Comparison of ENCODE assay signal across 12 cellular contexts in genomic region chr19:8396185-8396562, GRCh38. TPM values are rescaled to one million over a fixed set of nuclear protein-coding genes. Genes with fewer than 3 reads are reported as not detected.
DNase-seq lines count a peak whose midpoint lies in the region; ATAC-seq lines count a peak whose summit lies in the region.
"Had no signal": no experiment of that assay in that cellular context is flagged by ENCODE, and none has a peak within 500 bp of the region (broad histone marks: within the 10 kb centered on the region; RNA-seq: fewer than 3 reads in every experiment).

No MANE protein-coding gene starts in this region.

- H3K27ac ChIP-seq in layer of hippocampus (ENCODE audit: low read depth, low read length) = peak overlapping the region; percentile 66

- H3K9me3 Mint-ChIP-seq in activated naive CD4-positive, alpha-beta T cell treated with anti-CD3 and anti-CD28 coated beads, Interleukin-2, amount 10 ng/mL, durations not matched to agents 7 days and 5 days = no peaks in the 10 kb centered on the region
- no peaks in the 10 kb centered on the region for H3K9me3 Mint-ChIP-seq in activated T-helper 17 cell treated with anti-CD3 and anti-CD28 coated beads, Interleukin-2, amount 50 U/mL, for 72 hours
- H3K9me3 Mint-ChIP-seq in stimulated activated memory B cell treated with anti-CD40 and anti-IgM and Interleukin-4, amounts not matched to agents 10 μg/mL and 1 μg/mL and 100 μg/mL, for 72 hours = no peaks in the 10 kb centered on the region

- H3K36me3 Mint-ChIP-seq in activated naive CD4-positive, alpha-beta T cell treated with anti-CD3 and anti-CD28 coated beads, Interleukin-2, amount 10 ng/mL, durations not matched to agents 7 days and 5 days = peaks cover 7% of the 10 kb centered on the region
- peaks cover 28% of the 10 kb centered on the region for H3K36me3 Mint-ChIP-seq in activated T-helper 17 cell treated with anti-CD3 and anti-CD28 coated beads, Interleukin-2, amount 50 U/mL, for 72 hours (ENCODE audit: low read depth)
- H3K36me3 Mint-ChIP-seq in stimulated activated memory B cell treated with anti-CD40 and anti-IgM and Interleukin-4, amounts not matched to agents 10 μg/mL and 1 μg/mL and 100 μg/mL, for 72 hours = peaks cover 20% of the 10 kb centered on the region

- ATAC-seq in activated T-helper 17 cell treated with anti-CD3 and anti-CD28 coated beads, Interleukin-2, amount 50 U/mL, for 72 hours (replicated peaks) = no peak
- ATAC-seq in stimulated activated memory B cell treated with anti-CD40 and anti-IgM and Interleukin-4, amounts not matched to agents 10 μg/mL and 1 μg/mL and 100 μg/mL, for 72 hours = no peak
- ATAC-seq in GM18868 (IDR thresholded peaks at IDR 0.05; ENCODE audit: unreplicated experiment) (no peak), HG03520 (IDR thresholded peaks at IDR 0.05; ENCODE audit: unreplicated experiment) (no peak)

- H3K4me1 Mint-ChIP-seq in activated naive CD4-positive, alpha-beta T cell treated with anti-CD3 and anti-CD28 coated beads, Interleukin-2, amount 10 ng/mL, durations not matched to agents 7 days and 5 days = peaks cover 30% of the 10 kb centered on the region
- H3K4me1 Mint-ChIP-seq in activated T-helper 17 cell treated with anti-CD3 and anti-CD28 coated beads, Interleukin-2, amount 50 U/mL, for 72 hours = peaks cover 24% of the 10 kb centered on the region
- H3K4me1 Mint-ChIP-seq in stimulated activated memory B cell treated with anti-CD40 and anti-IgM and Interleukin-4, amounts not matched to agents 10 μg/mL and 1 μg/mL and 100 μg/mL, for 72 hours = peaks cover 58% of the 10 kb centered on the region

- CTCF ChIA-PET in activated naive CD4-positive, alpha-beta T cell treated with anti-CD3 and anti-CD28 coated beads, Interleukin-2, amount 10 ng/mL, durations not matched to agents 7 days and 5 days (lab: Charles Lee) = interaction anchor here (0.6 to 3.4 kb wide), 3 partner anchors 20 to 175 kb away, joined by 3 to 23 read pairs (median 3); no protein-coding TSS in a partner anchor

- H3K27me3 ChIP-seq in layer of hippocampus (ENCODE audit: control insufficient read depth, insufficient read depth, low read length) = no peaks in the 10 kb centered on the region
- H3K27me3 ChIP-seq: pancreas had no signal

- DNase-seq in activated naive CD4-positive, alpha-beta T cell treated with anti-CD3 and anti-CD28 coated beads, Interleukin-2, amount 10 ng/mL, durations not matched to agents 7 days and 5 days = no peak
- no peak for DNase-seq in activated naive CD4-positive, alpha-beta T cell (lab: John Stamatoyannopoulos, UW)
- no peak for DNase-seq in stimulated activated CD4-positive, alpha-beta T cell treated with anti-CD3 and anti-CD28 coated beads, Interleukin-12 subunit alpha, Interleukin-12 subunit beta, amount 100 ng/mL, for 4 hours
- DNase-seq: GOT3, NCI-H2029 treated with DMSO at 0.1 percent for 48 hours, SIG-M5 had no signal

- no peaks in the 10 kb centered on the region for H3K27me3 Mint-ChIP-seq in activated naive CD4-positive, alpha-beta T cell treated with anti-CD3 and anti-CD28 coated beads, Interleukin-2, amount 10 ng/mL, durations not matched to agents 7 days and 5 days
- H3K27me3 Mint-ChIP-seq in activated T-helper 17 cell treated with anti-CD3 and anti-CD28 coated beads, Interleukin-2, amount 50 U/mL, for 72 hours = no peaks in the 10 kb centered on the region
- no peaks in the 10 kb centered on the region for H3K27me3 Mint-ChIP-seq in stimulated activated memory B cell treated with anti-CD40 and anti-IgM and Interleukin-4, amounts not matched to agents 10 μg/mL and 1 μg/mL and 100 μg/mL, for 72 hours

- H3K27ac Mint-ChIP-seq in activated naive CD4-positive, alpha-beta T cell treated with anti-CD3 and anti-CD28 coated beads, Interleukin-2, amount 10 ng/mL, durations not matched to agents 7 days and 5 days = peak overlapping the region; percentile 29
- peak overlapping the region; percentile 89 for H3K27ac Mint-ChIP-seq in activated T-helper 17 cell treated with anti-CD3 and anti-CD28 coated beads, Interleukin-2, amount 50 U/mL, for 72 hours
- H3K27ac Mint-ChIP-seq in stimulated activated memory B cell treated with anti-CD40 and anti-IgM and Interleukin-4, amounts not matched to agents 10 μg/mL and 1 μg/mL and 100 μg/mL, for 72 hours = no peak overlapping the region

- H3K4me3 Mint-ChIP-seq in activated naive CD4-positive, alpha-beta T cell treated with anti-CD3 and anti-CD28 coated beads, Interleukin-2, amount 10 ng/mL, durations not matched to agents 7 days and 5 days = no peak overlapping the region
- H3K4me3 Mint-ChIP-seq in activated T-helper 17 cell treated with anti-CD3 and anti-CD28 coated beads, Interleukin-2, amount 50 U/mL, for 72 hours = peak overlapping the region; percentile 39
- peak overlapping the region; percentile 16 for H3K4me3 Mint-ChIP-seq in stimulated activated memory B cell treated with anti-CD40 and anti-IgM and Interleukin-4, amounts not matched to agents 10 μg/mL and 1 μg/mL and 100 μg/mL, for 72 hours

RNA-seq across cellular contexts. Expression of gene RAB11B, which starts 6.0 kb away (rescaled TPM):
- 10 to 100 TPM; 79.0 to 81.1 TPM for total RNA-seq in activated T-helper 17 cell treated with anti-CD3 and anti-CD28 coated beads, Interleukin-2, amount 50 U/mL, for 72 hours

RNA-seq across cellular contexts. Expression of gene MARCHF2, which starts 16.9 kb away (rescaled TPM):
- 10 to 100 TPM; 10.6 to 15.5 TPM for total RNA-seq in activated T-helper 17 cell treated with anti-CD3 and anti-CD28 coated beads, Interleukin-2, amount 50 U/mL, for 72 hours

RNA-seq across cellular contexts. Expression of gene ANGPTL4, which starts 32.2 kb away (rescaled TPM):
- 100 to 1,000 TPM in 1 of 2 donors, 1 to 10 TPM in 1; 4.8 to 120 TPM for total RNA-seq in activated T-helper 17 cell treated with anti-CD3 and anti-CD28 coated beads, Interleukin-2, amount 50 U/mL, for 72 hours

RNA-seq across cellular contexts. Expression of gene HNRNPM, which starts 48.6 kb away (rescaled TPM):
- 100 to 1,000 TPM; 155 to 289 TPM for total RNA-seq in activated T-helper 17 cell treated with anti-CD3 and anti-CD28 coated beads, Interleukin-2, amount 50 U/mL, for 72 hours

RNA-seq across cellular contexts. Expression of gene KANK3, which starts 53.1 kb away (rescaled TPM):
- 1 to 10 TPM; 1.4 to 6.3 TPM for total RNA-seq in activated T-helper 17 cell treated with anti-CD3 and anti-CD28 coated beads, Interleukin-2, amount 50 U/mL, for 72 hours
